In genomic region chr5:67234671-67235176, GRCh38 we compare ENCODE assay signal across 11 cellular contexts. TPM values are rescaled to one million over a fixed set of nuclear protein-coding genes. Genes with fewer than 3 reads are reported as not detected.
DNase-seq lines count a peak whose midpoint lies in the region; ATAC-seq and TF ChIP-seq lines count a peak whose summit lies in the region.
"Had no signal": no experiment of that assay in that cellular context is flagged by ENCODE, and none has a peak within 500 bp of the region (broad histone marks: within the 10 kb centered on the region; RNA-seq: fewer than 3 reads in every experiment).

No MANE protein-coding gene starts in this region.

- H3K36me3 Mint-ChIP-seq in activated naive CD8-positive, alpha-beta T cell treated with anti-CD3 and anti-CD28 coated beads for 36 hours = no peaks in the 10 kb centered on the region

- ATAC-seq in psoas muscle = peak; percentile 25 to 69 (median 54)
- ATAC-seq in GM18873 (IDR thresholded peaks at IDR 0.05; ENCODE audit: low FRiP score, unreplicated experiment) = no peak
- no peak for ATAC-seq in GM21423 (IDR thresholded peaks at IDR 0.05; ENCODE audit: unreplicated experiment)
- ATAC-seq: GM12878 had no signal

- no peak for TF ChIP-seq CTCF in psoas muscle (IDR thresholded peaks at IDR 0.05)

- peak overlapping the region; percentile 35 for H3K4me3 ChIP-seq in psoas muscle
- H3K4me3 ChIP-seq: GM12878 had no signal

- H3K4me3 Mint-ChIP-seq in activated naive CD8-positive, alpha-beta T cell treated with anti-CD3 and anti-CD28 coated beads for 36 hours = no peak overlapping the region

- DNase-seq in DMS 273 (lab: John Stamatoyannopoulos, UW; ENCODE audit: unreplicated experiment) (peak; percentile 77), RPMI8226 (peak; percentile 94), fibroblast of the conjunctiva (ENCODE audit: low read depth) (peak; percentile 55), psoas muscle (peak in 1 of 2 donors; percentile 61), CD1c-positive myeloid dendritic cell (ENCODE audit: extremely low spot score) (no peak)
- DNase-seq in activated naive CD8-positive, alpha-beta T cell treated with anti-CD3 and anti-CD28 coated beads for 36 hours = no peak
- DNase-seq: activated T-cell treated with anti-CD3 and anti-CD28 coated beads, Interleukin-2, amount 50 U/mL, for 48 hours had no signal

- peak overlapping the region; percentile 24 for H3K27ac ChIP-seq in psoas muscle
- H3K27ac ChIP-seq: neutrophil had no signal

- H3K27ac Mint-ChIP-seq in activated naive CD8-positive, alpha-beta T cell treated with anti-CD3 and anti-CD28 coated beads for 36 hours = no peak overlapping the region

- H3K27me3 Mint-ChIP-seq in activated naive CD8-positive, alpha-beta T cell treated with anti-CD3 and anti-CD28 coated beads for 36 hours = peaks cover 3% of the 10 kb centered on the region

- no peaks in the 10 kb centered on the region for H3K9me3 ChIP-seq in psoas muscle
- H3K9me3 ChIP-seq: neutrophil had no signal

- no peaks in the 10 kb centered on the region for H3K27me3 ChIP-seq in psoas muscle (ENCODE audit: insufficient read depth in 3 of 3, low read length in 2 of 3)
- H3K27me3 ChIP-seq: neutrophil had no signal

- no peaks in the 10 kb centered on the region for H3K4me1 Mint-ChIP-seq in activated naive CD8-positive, alpha-beta T cell treated with anti-CD3 and anti-CD28 coated beads for 36 hours

- peaks cover 3% of the 10 kb centered on the region for H3K9me3 Mint-ChIP-seq in activated naive CD8-positive, alpha-beta T cell treated with anti-CD3 and anti-CD28 coated beads for 36 hours

- intact Hi-C loops in psoas muscle (cut with DNase I) = no loop called here

- 25 to 42% (median 37%) methylated on average over 10 of the region's 10 CpGs for WGBS in psoas muscle, 3 donors

- no peaks in the 10 kb centered on the region for H3K36me3 ChIP-seq in psoas muscle (ENCODE audit: insufficient read depth in 1 of 2, low read depth in 1 of 2)
- H3K36me3 ChIP-seq: neutrophil had no signal

- no peaks in the 10 kb centered on the region for H3K4me1 ChIP-seq in psoas muscle

RNA-seq across cellular contexts. Expression of gene CD180, which starts 38.1 kb away (rescaled TPM):
- under 1 TPM; 0.24 to 0.74 (median 0.55) TPM for total RNA-seq in psoas muscle
- under 1 TPM; 0.06 to 0.10 (median 0.06) TPM for polyA plus RNA-seq in psoas muscle
- total RNA-seq in activated naive CD8-positive, alpha-beta T cell treated with anti-CD3 and anti-CD28 coated beads for 36 hours = under 1 TPM in 1 of 2 experiments, not detected in 1; 0.04 TPM

Comparison
In these comparisons a context has a peak if more than half of its experiments do, and no peak if none do; other contexts are left out.
1. DNase-seq: peak in DMS 273 (single experiment), RPMI8226 (single experiment) and fibroblast of the conjunctiva (single experiment); none in activated naive CD8-positive, alpha-beta T cell treated with anti-CD3 and anti-CD28 coated beads for 36 hours (single experiment) and CD1c-positive myeloid dendritic cell (single experiment).
2. ATAC-seq: peak in psoas muscle (4 of 4); none in GM18873 (single experiment) and GM21423 (single experiment).